Comparison of ENCODE assay signal across 20 cellular contexts in the genomic region with DNA sequence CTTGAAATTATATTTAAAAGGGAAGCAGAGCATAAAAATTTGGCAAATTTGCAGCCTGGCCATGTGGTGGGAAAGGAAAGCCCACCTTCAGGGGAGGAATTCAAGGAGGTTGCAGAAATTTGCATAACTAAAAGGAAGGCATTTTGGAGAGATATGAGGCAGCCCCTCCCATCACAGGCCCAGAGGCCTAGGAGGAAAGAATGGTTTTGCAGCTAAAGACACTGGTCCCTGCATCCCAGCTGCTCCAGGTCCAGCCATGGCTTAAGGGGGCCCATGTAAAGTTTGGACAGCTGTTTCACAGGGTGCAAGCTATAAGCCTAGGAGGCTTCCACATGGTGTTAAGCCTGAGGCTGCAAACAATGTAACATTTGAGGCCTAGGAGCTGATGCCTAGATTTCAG.
DNase-seq lines count a peak whose midpoint lies in the region; ATAC-seq, FAIRE-seq and TF ChIP-seq lines count a peak whose summit lies in the region.
"Had no signal": no experiment of that assay in that cellular context is flagged by ENCODE, and none has a peak within 500 bp of the region (broad histone marks: within the 10 kb centered on the region; RNA-seq: fewer than 3 reads in every experiment).

No MANE protein-coding gene starts in this region.

- H2BK120ac ChIP-seq in mesendoderm (ENCODE audit: low read depth, low read length) = no peak overlapping the region

- H3K56ac ChIP-seq in mesendoderm (ENCODE audit: low read length) = no peak overlapping the region

- no peak overlapping the region for H4K8ac ChIP-seq in mesendoderm (ENCODE audit: low read depth, low read length)

- H3K9me3 ChIP-seq in A549 (no peaks in the 10 kb centered on the region; the same call in 2 of the 3 replicates), adipocyte (ENCODE audit: control insufficient read depth, low read length) (peaks cover 21% of the 10 kb centered on the region)

- H3K4me2 ChIP-seq in A549 (no peak overlapping the region), mesendoderm (ENCODE audit: low read length) (no peak overlapping the region)

- DNase-seq in A549 (ENCODE audit: low read depth in 1 of 2, low spot score in 1 of 2) = no peak
- DNase-seq in MV-4-11 (lab: John Stamatoyannopoulos, UW) = peak; percentile 44
- no peak for DNase-seq in adipocyte (ENCODE audit: low read depth)
- DNase-seq in mesendoderm = peak; percentile 28
- no peak for DNase-seq in activated CD4-positive, alpha-beta T cell treated with anti-CD3 and anti-CD28 coated beads, Interleukin-2, amount 50 U/mL, for 48 hours
- DNase-seq in HTR-8/SVneo (ENCODE audit: insufficient read length, low spot score) = no peak
- no peak for DNase-seq in activated CD8-positive, alpha-beta memory T cell treated with anti-CD3 and anti-CD28 coated beads, Interleukin-2, amount 50 U/mL, for 4 hours
- DNase-seq: 8988T; C1 segment of cervical spinal cord; Calu3; CD4-positive, alpha-beta memory T cell; COR-L47; DMS53; DMS79 treated with DMSO at 0.1 percent for 48 hours; GF-D8; GM23248; H7; HCEC 1CT had no signal

- H3K27me3 ChIP-seq in adipocyte (replicated peaks; ENCODE audit: control insufficient read depth, insufficient read depth, low read length) = no peaks in the 10 kb centered on the region
- no peaks in the 10 kb centered on the region for H3K27me3 ChIP-seq in mesendoderm (ENCODE audit: insufficient read depth, low read length, poor library complexity)

- FAIRE-seq in A549 (lab: Jason Lieb, UNC) (no peak), HTR-8/SVneo (lab: Jason Lieb, UNC) (no peak)
- FAIRE-seq: GM12892, H1 had no signal

- no peak overlapping the region for H4K5ac ChIP-seq in mesendoderm (ENCODE audit: low read length)

- no peak for TF ChIP-seq EP300 in A549 (IDR thresholded peaks at IDR 0.05)

- TF ChIP-seq POLR2A in A549 (IDR thresholded peaks at IDR 0.05; ENCODE audit: low read length) = no peak

- H3K36me3 ChIP-seq in adipocyte (ENCODE audit: control insufficient read depth, insufficient read depth, low read length, severe bottlenecking) (no peaks in the 10 kb centered on the region), mesendoderm (ENCODE audit: control insufficient read depth, insufficient read depth, low read length) (no peaks in the 10 kb centered on the region)

- no peaks in the 10 kb centered on the region for H3K79me2 ChIP-seq in mesendoderm (ENCODE audit: control insufficient read depth, insufficient read depth, low read length)

- H3K27ac ChIP-seq in A549 = no peak overlapping the region
- H3K27ac ChIP-seq in mesendoderm (ENCODE audit: low read depth, low read length) = no peak overlapping the region
- H3K27ac ChIP-seq: GM23248 had no signal

- H3K9ac ChIP-seq in adipocyte (ENCODE audit: low read length) = no peak overlapping the region
- no peak overlapping the region for H3K9ac ChIP-seq in mesendoderm (ENCODE audit: low read length)
- H3K9ac ChIP-seq: GM23248 had no signal

- no peak overlapping the region for H2BK15ac ChIP-seq in mesendoderm (replicated peaks; ENCODE audit: low read depth)

- no peak overlapping the region for H3K23ac ChIP-seq in mesendoderm (ENCODE audit: low read length)

- H2BK5ac ChIP-seq in mesendoderm (ENCODE audit: low read length) = no peak overlapping the region

- no peak for TF ChIP-seq RAD21 in A549 (conservative IDR thresholded peaks at IDR 0.05 in 1 of 2, IDR thresholded peaks at IDR 0.05 in 1 of 2)

- H3K4me3 ChIP-seq in A549 (no peak overlapping the region), adipocyte (ENCODE audit: low read length) (peak overlapping the region; percentile 0), mesendoderm (ENCODE audit: low read length) (peak overlapping the region; percentile 16)
- H3K4me3 ChIP-seq: GM23248 had no signal

- no peak overlapping the region for H3K18ac ChIP-seq in mesendoderm (ENCODE audit: low read length)

- no peaks in the 10 kb centered on the region for H3K4me1 ChIP-seq in A549
- no peaks in the 10 kb centered on the region for H3K4me1 ChIP-seq in adipocyte (ENCODE audit: control insufficient read depth, insufficient read depth, low read length)
- no peaks in the 10 kb centered on the region for H3K4me1 ChIP-seq in mesendoderm (ENCODE audit: control insufficient read depth, low read depth, low read length)

- CTCF ChIA-PET in A549 (lab: Yijun Ruan, JAX) = no interaction called here

- POLR2A ChIA-PET in A549 (lab: Yijun Ruan, JAX) = no interaction called here

- ATAC-seq in A549 = no peak

- no peak overlapping the region for H3K4ac ChIP-seq in mesendoderm (ENCODE audit: low read depth, low read length)

- no peaks in the 10 kb centered on the region for H3K79me1 ChIP-seq in mesendoderm (ENCODE audit: low read length)

- no peak for TF ChIP-seq CTCF in A549 (IDR thresholded peaks at IDR 0.05)

- H2AK5ac ChIP-seq in mesendoderm (ENCODE audit: low read length) = no peak overlapping the region

TF ChIP-seq in A549, 52 proteins besides CTCF, POLR2A, EP300 and RAD21:
- TF ChIP-seq FOXS1 (CRISPR knock-in tag; IDR thresholded peaks at IDR 0.05) (no peak), PHF8 (IDR thresholded peaks at IDR 0.05; ENCODE audit: borderline replicate concordance, low read depth) (no peak), ZFP36 (IDR thresholded peaks at IDR 0.05; ENCODE audit: borderline replicate concordance, partially characterized antibody) (peak; percentile 77), RFX5 (IDR thresholded peaks at IDR 0.05) (no peak), POLR2AphosphoS2 (conservative IDR thresholded peaks at IDR 0.05; ENCODE audit: low read length) (no peak), NR3C1 (IDR thresholded peaks at IDR 0.05) (no peak)

Comparison
In these comparisons a context has a peak if more than half of its experiments do, and no peak if none do; other contexts are left out.
1. DNase-seq: peak in MV-4-11 (single experiment) and mesendoderm (single experiment); none in A549 (0 of 2), adipocyte (single experiment), activated CD4-positive, alpha-beta T cell treated with anti-CD3 and anti-CD28 coated beads, Interleukin-2, amount 50 U/mL, for 48 hours (0 of 2), HTR-8/SVneo (single experiment) and activated CD8-positive, alpha-beta memory T cell treated with anti-CD3 and anti-CD28 coated beads, Interleukin-2, amount 50 U/mL, for 4 hours (single experiment).